In genomic region chr11:10322830-10323792, GRCh38 we compare ENCODE assay signal across 8 cellular contexts. TPM values are rescaled to one million over a fixed set of nuclear protein-coding genes. Genes with fewer than 3 reads are reported as not detected.
DNase-seq lines count a peak whose midpoint lies in the region; ATAC-seq and TF ChIP-seq lines count a peak whose summit lies in the region.

No MANE protein-coding gene starts in this region.

- no peak overlapping the region for H3K14ac ChIP-seq in H9 (ENCODE audit: insufficient read depth, low read length)

- no peak overlapping the region for H2BK12ac ChIP-seq in H9 (ENCODE audit: insufficient read length, low read depth, low read length)

- H3K4me2 ChIP-seq in H9 (ENCODE audit: insufficient read depth, insufficient read length, low read length), result no peak overlapping the region

- H3K9me3 ChIP-seq in Caco-2 (no peaks in the 10 kb centered on the region), H9 (ENCODE audit: control insufficient read depth, low read depth, low read length) (no peaks in the 10 kb centered on the region), vagina (no peaks in the 10 kb centered on the region)

- H3K4me1 ChIP-seq in Caco-2 (peaks cover 65% of the 10 kb centered on the region), H9 (ENCODE audit: insufficient read depth, low read length) (peaks cover 11% of the 10 kb centered on the region), vagina (peaks cover 24% of the 10 kb centered on the region)

- H4K91ac ChIP-seq in H9 (ENCODE audit: insufficient read length, low read depth, low read length), result no peak overlapping the region

- no peak overlapping the region for H3K18ac ChIP-seq in H9 (ENCODE audit: insufficient read length, low read depth, low read length)

- H3K9ac ChIP-seq in H9 (ENCODE audit: extremely low read depth, insufficient read length, low read length), result no peak overlapping the region

- CTCF ChIA-PET in Caco-2 (lab: Charles Lee), result interaction anchor here (0.6 to 1.8 kb wide), 3 partner anchors 9 to 271 kb away, joined by 3 to 6 read pairs (median 4); no protein-coding TSS in a partner anchor

- H3K4me3 Mint-ChIP-seq in Caco-2 (ENCODE audit: unreplicated experiment) (peak overlapping the region; percentile 56), H9 (peak overlapping the region in 1 of 2 experiments; percentile 21; a peak in 2 of 5 replicates)
- no peak overlapping the region for H3K4me3 Mint-ChIP-seq in naive thymus-derived CD8-positive, alpha-beta T cell

- H2BK120ac ChIP-seq in H9 (ENCODE audit: low read depth, low read length, poor library complexity, severe bottlenecking), result no peak overlapping the region

- peak; percentile 70 to 72 for DNase-seq in Caco-2
- DNase-seq in H9, result no peak
- DNase-seq in NCI-H526 treated with DMSO at 0.1 percent for 48 hours (lab: John Stamatoyannopoulos, UW), result peak; percentile 15
- DNase-seq in activated CD8-positive, alpha-beta memory T cell treated with anti-CD3 and anti-CD28 coated beads for 24 hours, result peak; percentile 84
- peak in 7 of 10 donors; percentile 3 to 66 (median 44) for DNase-seq in naive thymus-derived CD8-positive, alpha-beta T cell
- no peak for DNase-seq in vagina (ENCODE audit: extremely low spot score in 2 of 2)
- no peak for DNase-seq in HK-2 (ENCODE audit: unreplicated experiment)

- no peaks in the 10 kb centered on the region for H3K36me3 Mint-ChIP-seq in Caco-2 (ENCODE audit: insufficient read depth, unreplicated experiment)
- H3K36me3 Mint-ChIP-seq in H9 (ENCODE audit: insufficient read depth in 1 of 3, low read depth in 3 of 3), result no peaks in the 10 kb centered on the region; a peak in 1 of 7 replicates
- H3K36me3 Mint-ChIP-seq in naive thymus-derived CD8-positive, alpha-beta T cell, result no peaks in the 10 kb centered on the region

- ATAC-seq in esophagus mucosa, result peak; percentile 60
- peak; percentile 57 to 76 for ATAC-seq in naive thymus-derived CD8-positive, alpha-beta T cell

- no peaks in the 10 kb centered on the region for H3K79me2 ChIP-seq in H9 (ENCODE audit: insufficient read depth, low read length)

- no peak overlapping the region for H2AK5ac ChIP-seq in H9 (ENCODE audit: insufficient read length, low read length)

- H4K8ac ChIP-seq in H9 (replicated peaks; ENCODE audit: insufficient read length, low read depth, low read length), result no peak overlapping the region

- no peak overlapping the region for H4K5ac ChIP-seq in H9 (ENCODE audit: insufficient read length, low read depth, low read length)

- no peaks in the 10 kb centered on the region for H3K79me1 ChIP-seq in H9 (ENCODE audit: insufficient read depth, low read depth, low read length, poor library complexity, severe bottlenecking)

- no peak overlapping the region for H3T11ph ChIP-seq in H9 (ENCODE audit: low read length)

- intact Hi-C loops in Caco-2 (cut with micrococcal nuclease; ENCODE audit: unreplicated experiment), result loop anchor here (1.0 to 5.0 kb wide), 8 partner anchors 14 to 565 kb away; no protein-coding TSS in a partner anchor
- intact Hi-C loops in vagina (cut with DNase I), result loop anchor here (10.0 kb wide), 1 partner anchor 52 kb away; no protein-coding TSS in a partner anchor

- no peak overlapping the region for H3K23ac ChIP-seq in H9 (ENCODE audit: insufficient read length, low read depth, low read length)

- TF ChIP-seq POLR2A in vagina (IDR thresholded peaks at IDR 0.05), result no peak

- POLR2A ChIA-PET in Caco-2 (lab: Charles Lee), result interaction anchor here (0.8 kb wide), 1 partner anchor 19 kb away, joined by 3 read pairs; no protein-coding TSS in a partner anchor
- POLR2A ChIA-PET in naive thymus-derived CD8-positive, alpha-beta T cell (lab: Charles Lee), result no interaction called here

- no peaks in the 10 kb centered on the region for H3K23me2 ChIP-seq in H9 (ENCODE audit: insufficient read length, low read depth, low read length, poor library complexity, severe bottlenecking)

- H3K9me3 Mint-ChIP-seq in Caco-2 (ENCODE audit: unreplicated experiment), result no peaks in the 10 kb centered on the region
- H3K9me3 Mint-ChIP-seq in H9, result no peaks in the 10 kb centered on the region; a peak in 1 of 5 replicates
- H3K9me3 Mint-ChIP-seq in naive thymus-derived CD8-positive, alpha-beta T cell, result no peaks in the 10 kb centered on the region

- H3K36me3 ChIP-seq in Caco-2 (ENCODE audit: control insufficient read depth, insufficient read depth, low read length) (no peaks in the 10 kb centered on the region), vagina (no peaks in the 10 kb centered on the region)

- peaks cover 41% of the 10 kb centered on the region for H3K4me1 Mint-ChIP-seq in Caco-2 (ENCODE audit: low read depth, unreplicated experiment)
- peaks cover 40 to 60% of the 10 kb centered on the region in 2 experiments for H3K4me1 Mint-ChIP-seq in H9
- peaks cover 0 to 12% (median 2%) of the 10 kb centered on the region in 4 donors for H3K4me1 Mint-ChIP-seq in naive thymus-derived CD8-positive, alpha-beta T cell

- no peak overlapping the region for H2BK5ac ChIP-seq in H9 (ENCODE audit: insufficient read length, low read length)

- H3K4ac ChIP-seq in H9 (ENCODE audit: low read depth, low read length), result no peak overlapping the region

- H3K27ac ChIP-seq in H9 (ENCODE audit: insufficient read length, low read depth, low read length) (no peak overlapping the region), vagina (peak overlapping the region; percentile 42)

- TF ChIP-seq CTCF in Caco-2 (IDR thresholded peaks at IDR 0.05; ENCODE audit: insufficient read depth in 1 of 2, low read depth in 1 of 2, low read length in 1 of 2, severe bottlenecking in 1 of 2, unreplicated experiment in 1 of 2), result peak; percentile 42 to 50
- TF ChIP-seq CTCF in H9 (conservative IDR thresholded peaks at IDR 0.05), result peak; percentile 64; the same call in 2 of the 3 replicates
- peak in 2 of 3 experiments; percentile 58 to 70 for TF ChIP-seq CTCF in vagina (IDR thresholded peaks at IDR 0.05)

- no peak overlapping the region for H2BK15ac ChIP-seq in H9 (ENCODE audit: low read depth, low read length)

- no peak overlapping the region for H2AFZ ChIP-seq in H9 (ENCODE audit: low read length)

- WGBS in H9 (ENCODE audit: extremely low coverage, insufficient read length, low lambda C conversion rate), result no CpG with 5 or more reads among the region's 8 CpGs

- peak overlapping the region; percentile 90 for H3K27ac Mint-ChIP-seq in Caco-2 (ENCODE audit: unreplicated experiment)
- peak overlapping the region in 1 of 3 experiments; percentile 41; a peak in 3 of 7 replicates for H3K27ac Mint-ChIP-seq in H9
- peak overlapping the region in 4 of 10 donors; percentile 16 to 68 (median 55) for H3K27ac Mint-ChIP-seq in naive thymus-derived CD8-positive, alpha-beta T cell

- no TSS peak for BruUV-seq in Caco-2 (replicated peaks; lab: Mats Ljungman, UMichigan)

- no peaks in the 10 kb centered on the region for H4K20me1 ChIP-seq in H9 (ENCODE audit: control insufficient read depth, insufficient read depth, insufficient read length)

- H3K4me3 ChIP-seq in Caco-2 (ENCODE audit: low read depth, low read length) (no peak overlapping the region), vagina (no peak overlapping the region)

- H3K27me3 ChIP-seq in Caco-2 (replicated peaks; ENCODE audit: control insufficient read depth, insufficient read depth, low read length) (no peaks in the 10 kb centered on the region), H9 (ENCODE audit: insufficient read depth, low read length) (no peaks in the 10 kb centered on the region), vagina (no peaks in the 10 kb centered on the region)

- H3K56ac ChIP-seq in H9 (ENCODE audit: insufficient read length, low read depth, low read length), result no peak overlapping the region

- no peaks in the 10 kb centered on the region for H3K27me3 Mint-ChIP-seq in Caco-2 (ENCODE audit: insufficient read depth, unreplicated experiment)
- H3K27me3 Mint-ChIP-seq in H9 (ENCODE audit: low read depth), result peaks cover 2% of the 10 kb centered on the region; the same call in 1 of the 2 replicates
- peaks cover 3 to 16% (median 5%) of the 10 kb centered on the region in 5 donors for H3K27me3 Mint-ChIP-seq in naive thymus-derived CD8-positive, alpha-beta T cell

- no peak overlapping the region for H2BK20ac ChIP-seq in H9 (ENCODE audit: low read depth, low read length, poor library complexity, severe bottlenecking)

RNA-seq across cellular contexts. Expression of gene ADM, which starts 18.2 kb away (rescaled TPM):
- total RNA-seq in Caco-2 (2022) (114 and 127 TPM in 2 replicates), H9 (2021) (99.1 and 106 TPM in 2 replicates), esophagus mucosa (15.5 TPM), vagina (130 TPM)
- under 1 TPM; 0.77 to 0.91 TPM for total RNA-seq in naive thymus-derived CD8-positive, alpha-beta T cell
- polyA plus RNA-seq in naive thymus-derived CD8-positive, alpha-beta T cell, result under 1 TPM in 1 of 3 donors, not detected in 2; 0.15 TPM

RNA-seq across cellular contexts. Expression of gene SBF2, which starts 29.1 kb away (rescaled TPM):
- total RNA-seq in Caco-2 (2022), result 56.5 and 72.2 TPM in 2 replicates
- total RNA-seq in H9 (2021), result 29.8 and 30.2 TPM in 2 replicates
- 27.7 TPM for total RNA-seq in esophagus mucosa
- 10 to 100 TPM; 14.2 to 14.6 TPM for total RNA-seq in naive thymus-derived CD8-positive, alpha-beta T cell
- 1 to 10 TPM; 2.0 to 4.9 (median 4.1) TPM for polyA plus RNA-seq in naive thymus-derived CD8-positive, alpha-beta T cell
- total RNA-seq in vagina, result 69.5 TPM

Comparison
In these comparisons a context has a peak if more than half of its experiments do, and no peak if none do; other contexts are left out.
1. DNase-seq: peak in Caco-2 (2 of 2), NCI-H526 treated with DMSO at 0.1 percent for 48 hours (single experiment), activated CD8-positive, alpha-beta memory T cell treated with anti-CD3 and anti-CD28 coated beads for 24 hours (single experiment) and naive thymus-derived CD8-positive, alpha-beta T cell (7 of 10); none in H9 (single experiment), vagina (0 of 2) and HK-2 (single experiment).
2. Peak in every context shown above with its lines, with median percentiles within 50 percentile points of each other: CTCF ChIP-seq.